1 cellular context compared by ENCODE assay signal in genomic region chr22:22920910-22921550, GRCh38.
TF ChIP-seq lines count a peak whose summit lies in the region.

No MANE protein-coding gene starts in this region.

TF ChIP-seq in K562, 482 proteins besides CTCF, POLR2A, EP300 and RAD21 (continued from another document):
- TF ChIP-seq NBN (IDR thresholded peaks at IDR 0.05; ENCODE audit: low read depth): no peak
- TF ChIP-seq MBD2 (IDR thresholded peaks at IDR 0.05; ENCODE audit: borderline replicate concordance, low read depth): no peak
- no peak for TF ChIP-seq NFRKB (IDR thresholded peaks at IDR 0.05; ENCODE audit: low read depth)
- no peak for TF ChIP-seq NCOA2 (IDR thresholded peaks at IDR 0.05; ENCODE audit: partially characterized antibody in 2 of 2)
- TF ChIP-seq NR2C2 (CRISPR knock-in tag; IDR thresholded peaks at IDR 0.05): no peak
- no peak for TF ChIP-seq NR2C2 (tag; IDR thresholded peaks at IDR 0.05)
- TF ChIP-seq MCM5 (IDR thresholded peaks at IDR 0.05; ENCODE audit: low read depth): no peak
- no peak for TF ChIP-seq SIN3A (IDR thresholded peaks at IDR 0.05; ENCODE audit: borderline replicate concordance in 2 of 2, control insufficient read depth in 1 of 2, low read depth in 2 of 2, low read length in 2 of 2)
- 0 out of 2 replicates have a peak, but pooled peaks have one; percentile 36 for TF ChIP-seq KDM2B (CRISPR knock-in tag; IDR thresholded peaks at IDR 0.05)
- TF ChIP-seq SAP30 (IDR thresholded peaks at IDR 0.05; ENCODE audit: borderline replicate concordance, insufficient read depth, low read depth, low read length, poor library complexity, severe bottlenecking): no peak
- TF ChIP-seq MYNN (IDR thresholded peaks at IDR 0.05): no peak
- TF ChIP-seq MYNN (CRISPR knock-in tag; IDR thresholded peaks at IDR 0.05): no peak
- no peak for TF ChIP-seq ZNF518B (CRISPR knock-in tag; IDR thresholded peaks at IDR 0.05)
- TF ChIP-seq THAP12 (CRISPR knock-in tag; IDR thresholded peaks at IDR 0.05): peak; percentile 17; the same call in 1 of the 2 replicates
- peak; percentile 39 for TF ChIP-seq MCM3 (IDR thresholded peaks at IDR 0.05)
- TF ChIP-seq SRSF1 (IDR thresholded peaks at IDR 0.05; ENCODE audit: low read depth, low read length): no peak
- TF ChIP-seq CCNT2 (IDR thresholded peaks at IDR 0.05; ENCODE audit: borderline replicate concordance, extremely low read depth, insufficient read length, low read depth, low read length): no peak
- TF ChIP-seq RFX7 (CRISPR knock-in tag; IDR thresholded peaks at IDR 0.05): no peak
- no peak for TF ChIP-seq E2F8 (IDR thresholded peaks at IDR 0.05; ENCODE audit: low read depth, partially characterized antibody)
- TF ChIP-seq ZKSCAN8 (CRISPR knock-in tag; IDR thresholded peaks at IDR 0.05): no peak
- no peak for TF ChIP-seq KAT8 (IDR thresholded peaks at IDR 0.05; ENCODE audit: low read depth)
- no peak for TF ChIP-seq COPS2 (conservative IDR thresholded peaks at IDR 0.05)
- TF ChIP-seq ARNT (IDR thresholded peaks at IDR 0.05): no peak
- no peak for TF ChIP-seq KLF10 (CRISPR knock-in tag; IDR thresholded peaks at IDR 0.05)
- no peak for TF ChIP-seq RBM39 (optimal IDR thresholded peaks at IDR 0.05; ENCODE audit: low read depth, low read length)
- no peak for TF ChIP-seq IRF2 (CRISPR knock-in tag; IDR thresholded peaks at IDR 0.05)
- peak in 1 of 2 experiments; percentile 3 for TF ChIP-seq E2F6 (IDR thresholded peaks at IDR 0.05; ENCODE audit: borderline replicate concordance in 1 of 2, extremely low read depth in 1 of 2, insufficient read depth in 1 of 2, insufficient read length in 1 of 2, low read depth in 1 of 2, low read length in 1 of 2, poor library complexity in 1 of 2, severe bottlenecking in 1 of 2)
- no peak for TF ChIP-seq ZNF639 (CRISPR knock-in tag; conservative IDR thresholded peaks at IDR 0.05 in 1 of 2, IDR thresholded peaks at IDR 0.05 in 1 of 2)
- TF ChIP-seq PRMT5 (CRISPR knock-in tag; IDR thresholded peaks at IDR 0.05): no peak
- no peak for TF ChIP-seq ZNF398 (CRISPR knock-in tag; IDR thresholded peaks at IDR 0.05)
- no peak for TF ChIP-seq TAL1 (IDR thresholded peaks at IDR 0.05)
- TF ChIP-seq MCM7 (IDR thresholded peaks at IDR 0.05): 0 out of 4 replicates have a peak, but pooled peaks of 1 of the 2 experiments have one; percentile 19
- TF ChIP-seq GATAD2B (IDR thresholded peaks at IDR 0.05; ENCODE audit: borderline replicate concordance): no peak
- peak; percentile 13 for TF ChIP-seq HNRNPLL (IDR thresholded peaks at IDR 0.05; ENCODE audit: low read depth, low read length, poor library complexity, severe bottlenecking)
- TF ChIP-seq TCF15 (CRISPR knock-in tag; IDR thresholded peaks at IDR 0.05): no peak
- no peak for TF ChIP-seq ZBTB9 (CRISPR knock-in tag; IDR thresholded peaks at IDR 0.05)
